ENCODE assay signal across 24 cellular contexts in genomic region chr15:73857193-73857920, GRCh38. TPM values are rescaled to one million over a fixed set of nuclear protein-coding genes. Genes with fewer than 3 reads are reported as not detected.
"Had no signal": no experiment of that assay in that cellular context is flagged by ENCODE, and none has a peak within 500 bp of the region (broad histone marks: within the 10 kb centered on the region; RNA-seq: fewer than 3 reads in every experiment).

No MANE protein-coding gene starts in this region.

- H3K4me3 ChIP-seq: esophagus muscularis mucosa, gastrocnemius medialis, mucosa of descending colon, sigmoid colon, skin epidermis, testis, tibial nerve had no signal

- H3K27me3 ChIP-seq: testis had no signal

- FAIRE-seq: kidney had no signal

- H3K9me3 ChIP-seq: esophagus muscularis mucosa, gastrocnemius medialis, mucosa of descending colon, sigmoid colon, testis, tibial nerve had no signal

- H3K27ac ChIP-seq: epithelial cell of prostate, esophagus muscularis mucosa, gastrocnemius medialis, sigmoid colon, skin epidermis, testis, tibial nerve had no signal

- DNase-seq: effector memory CD4-positive, alpha-beta T cell; gastrocnemius medialis; immature natural killer cell; kidney; left colon; mucosa of descending colon; naive thymus-derived CD8-positive, alpha-beta T cell; sigmoid colon; stimulated activated CD4-positive, alpha-beta T cell treated with anti-CD3 and anti-CD28 coated beads, Interleukin-2, amount 100 ng/mL, for 24 hours; stimulated activated CD4-positive, alpha-beta T cell treated with anti-CD3 and anti-CD28 coated beads, Interleukin-4, amount 100 ng/mL, for 4 hours; stimulated activated naive B cell treated with anti-CD40 and anti-IgM and Interleukin-4, amounts not matched to agents 10 μg/mL and 1 μg/mL and 100 μg/mL, for 72 hours; stimulated activated naive CD8-positive, alpha-beta T cell treated with anti-CD3 and anti-CD28 coated beads, Interleukin-15, amount 100 ng/mL, for 72 hours; testis had no signal

- H3K4me1 ChIP-seq: esophagus muscularis mucosa, gastrocnemius medialis, sigmoid colon, testis, tibial nerve had no signal

- H3K36me3 ChIP-seq: esophagus muscularis mucosa, gastrocnemius medialis, sigmoid colon, tibial nerve had no signal

- ATAC-seq: gastrocnemius medialis; left colon; mucosa of descending colon; naive thymus-derived CD8-positive, alpha-beta T cell; stimulated activated naive B cell treated with anti-CD40 and anti-IgM and Interleukin-4, amounts not matched to agents 10 μg/mL and 1 μg/mL and 100 μg/mL, for 72 hours; stimulated activated naive CD8-positive, alpha-beta T cell treated with anti-CD3 and anti-CD28 coated beads, Interleukin-15, amount 100 ng/mL, for 72 hours had no signal

RNA-seq across cellular contexts. Expression of gene TBC1D21, which starts 16.0 kb away (rescaled TPM):
- total RNA-seq: esophagus muscularis mucosa; fibroblast of villous mesenchyme; gastrocnemius medialis; kidney; left colon; lower leg skin; mucosa of descending colon; naive thymus-derived CD8-positive, alpha-beta T cell; osteocyte; pulmonary artery endothelial cell; sigmoid colon; subcutaneous adipose tissue; tibial nerve; ureter had no signal
- polyA plus RNA-seq: immature natural killer cell; naive thymus-derived CD8-positive, alpha-beta T cell; neural cell; sigmoid colon had no signal
